15 cellular contexts compared by ENCODE assay signal in genomic region chr4:183599690-183600089, GRCh38. TPM values are rescaled to one million over a fixed set of nuclear protein-coding genes. Genes with fewer than 3 reads are reported as not detected.
DNase-seq lines count a peak whose midpoint lies in the region; ATAC-seq, FAIRE-seq and TF ChIP-seq lines count a peak whose summit lies in the region.
"Had no signal": no experiment of that assay in that cellular context is flagged by ENCODE, and none has a peak within 500 bp of the region (broad histone marks: within the 10 kb centered on the region; RNA-seq: fewer than 3 reads in every experiment).

No MANE protein-coding gene starts in this region.

- H2AFZ ChIP-seq in Loucy (ENCODE audit: low read length) (0 out of 2 replicates have a peak overlapping the region, but pooled peaks have one; percentile 11), SK-N-SH (ENCODE audit: low read depth) (no peak overlapping the region)
- H2AFZ ChIP-seq: GM23248 had no signal

- H3K4me3 Mint-ChIP-seq in activated T-helper 1 cell treated with anti-CD3 and anti-CD28 coated beads, Interleukin-12 subunit alpha, Interleukin-12 subunit beta, Interleukin-2, Interleukin-4 antibody, amounts not matched to agents 30 ng/mL and 10 ng/mL and 1 ng/mL, durations not matched to agents 14 hours and 24 hours and 36 hours, result no peak overlapping the region
- H3K4me3 Mint-ChIP-seq: central memory CD8-positive, alpha-beta T cell; neural crest cell had no signal

- no peaks in the 10 kb centered on the region for H3K27me3 ChIP-seq in Loucy (ENCODE audit: insufficient read depth, low read length, poor library complexity, severe bottlenecking)
- no peaks in the 10 kb centered on the region for H3K27me3 ChIP-seq in SK-N-SH (ENCODE audit: insufficient read depth)

- H3K27ac Mint-ChIP-seq in activated T-helper 1 cell treated with anti-CD3 and anti-CD28 coated beads, Interleukin-12 subunit alpha, Interleukin-12 subunit beta, Interleukin-2, Interleukin-4 antibody, amounts not matched to agents 30 ng/mL and 10 ng/mL and 1 ng/mL, durations not matched to agents 14 hours and 24 hours and 36 hours, result no peak overlapping the region

- H3K4me1 Mint-ChIP-seq in activated T-helper 1 cell treated with anti-CD3 and anti-CD28 coated beads, Interleukin-12 subunit alpha, Interleukin-12 subunit beta, Interleukin-2, Interleukin-4 antibody, amounts not matched to agents 30 ng/mL and 10 ng/mL and 1 ng/mL, durations not matched to agents 14 hours and 24 hours and 36 hours (ENCODE audit: low read depth), result no peaks in the 10 kb centered on the region
- H3K4me1 Mint-ChIP-seq: central memory CD8-positive, alpha-beta T cell had no signal

- POLR2A ChIA-PET in SK-N-SH (lab: Yijun Ruan, JAX), result interaction anchor here (1.6 kb wide), 1 partner anchor 95 kb away, joined by 4 read pairs; the partner anchor contains the start of gene ING2

- no peaks in the 10 kb centered on the region for H3K9me2 ChIP-seq in Loucy (replicated peaks; ENCODE audit: low read depth, low read length)
- H3K9me2 ChIP-seq in SK-N-SH, result no peaks in the 10 kb centered on the region

- H3K9me3 ChIP-seq in Loucy (ENCODE audit: insufficient read depth, low read depth, low read length) (no peaks in the 10 kb centered on the region), SK-N-SH (no peaks in the 10 kb centered on the region)
- H3K9me3 ChIP-seq: Caco-2, transverse colon had no signal

- H4K20me1 ChIP-seq in Loucy (ENCODE audit: insufficient read depth, low read length, poor library complexity, severe bottlenecking) (no peaks in the 10 kb centered on the region), SK-N-SH (ENCODE audit: insufficient read depth) (no peaks in the 10 kb centered on the region)

- CTCF ChIA-PET in SK-N-SH (lab: Yijun Ruan, JAX), result interaction anchor here (0.8 to 2.1 kb wide), 7 partner anchors 10 to 131 kb away, joined by 3 to 12 read pairs (median 3); partner anchors contain the start of gene ING2

- H3K27ac ChIP-seq in SK-N-SH (ENCODE audit: low read depth in 2 of 2, low read length in 1 of 2), result no peak overlapping the region
- H3K27ac ChIP-seq: GM23248, transverse colon had no signal

- peak; percentile 64 for ATAC-seq in HG02763 (IDR thresholded peaks at IDR 0.05; ENCODE audit: unreplicated experiment)

- H3K4me3 ChIP-seq in Loucy (ENCODE audit: low read length, poor library complexity, severe bottlenecking), result no peak overlapping the region
- H3K4me3 ChIP-seq in SK-N-SH (ENCODE audit: low read depth in 2 of 2, low read length in 1 of 2), result no peak overlapping the region
- H3K4me3 ChIP-seq: GM23248, transverse colon had no signal

- no peaks in the 10 kb centered on the region for H3K4me1 ChIP-seq in Loucy (ENCODE audit: insufficient read depth, low read length, poor library complexity, severe bottlenecking)
- H3K4me1 ChIP-seq in SK-N-SH (ENCODE audit: control insufficient read depth in 1 of 2, insufficient read depth in 2 of 2, low read depth in 1 of 2, low read length in 1 of 2), result peaks cover 0 to 7% of the 10 kb centered on the region in 2 experiments; a peak in 2 of 4 replicates

- no peak for FAIRE-seq in H54 (lab: Jason Lieb, UNC)

- no peak for TF ChIP-seq POLR2A in H54 (IDR thresholded peaks at IDR 0.05; ENCODE audit: low read depth, low read length)

- no peak overlapping the region for H3K9ac ChIP-seq in Loucy (ENCODE audit: low read depth, low read length, poor library complexity, severe bottlenecking)
- H3K9ac ChIP-seq in SK-N-SH, result no peak overlapping the region
- H3K9ac ChIP-seq: GM23248 had no signal

- no peak for TF ChIP-seq RAD21 in SK-N-SH (IDR thresholded peaks at IDR 0.05; ENCODE audit: low read length)

- intact Hi-C loops in activated T-helper 1 cell treated with anti-CD3 and anti-CD28 coated beads, Interleukin-12 subunit alpha, Interleukin-12 subunit beta, Interleukin-2, Interleukin-4 antibody, amounts not matched to agents 30 ng/mL and 10 ng/mL and 1 ng/mL, durations not matched to agents 14 hours and 24 hours and 36 hours (cut with micrococcal nuclease), result no loop called here

- H3K36me3 ChIP-seq in Loucy (ENCODE audit: insufficient read depth, low read length) (no peaks in the 10 kb centered on the region), SK-N-SH (replicated peaks in 1 of 2; ENCODE audit: control insufficient read depth in 1 of 2, insufficient read depth in 2 of 2, low read length in 1 of 2) (no peaks in the 10 kb centered on the region)
- H3K36me3 ChIP-seq: transverse colon had no signal

- peak; percentile 13 for DNase-seq in NOMO-1 treated with DMSO at 0.1 percent for 48 hours (lab: John Stamatoyannopoulos, UW; ENCODE audit: unreplicated experiment)
- DNase-seq in NOMO-1 treated with dmso at 0.1 percent for 144 hours (lab: John Stamatoyannopoulos, UW; ENCODE audit: unreplicated experiment), result no peak
- DNase-seq in H54 (ENCODE audit: insufficient read length, low spot score), result no peak
- DNase-seq in activated T-helper 1 cell treated with anti-CD3 and anti-CD28 coated beads, Interleukin-12 subunit alpha, Interleukin-12 subunit beta, Interleukin-2, Interleukin-4 antibody, amounts not matched to agents 30 ng/mL and 10 ng/mL and 1 ng/mL, durations not matched to agents 14 hours and 24 hours and 36 hours (ENCODE audit: low spot score), result no peak
- DNase-seq in SKM-1 (lab: John Stamatoyannopoulos, UW; ENCODE audit: unreplicated experiment), result no peak
- no peak for DNase-seq in SK-N-SH
- DNase-seq: activated naive CD4-positive, alpha-beta T cell treated with anti-CD3 and anti-CD28 coated beads, Interleukin-2, amount 50 U/mL, for 16 hours; hippocampal formation; transverse colon had no signal

- TF ChIP-seq CTCF in Loucy (conservative IDR thresholded peaks at IDR 0.05; ENCODE audit: low read length), result no peak
- no peak for TF ChIP-seq CTCF in SK-N-SH (IDR thresholded peaks at IDR 0.05)

- H3K79me2 ChIP-seq in Loucy (ENCODE audit: insufficient read depth, low read length) (no peaks in the 10 kb centered on the region), SK-N-SH (ENCODE audit: insufficient read depth) (no peaks in the 10 kb centered on the region)

- H3K4me2 ChIP-seq in Loucy (ENCODE audit: low read depth, low read length, poor library complexity, severe bottlenecking) (no peak overlapping the region), SK-N-SH (no peak overlapping the region)

- TF ChIP-seq EP300 in SK-N-SH (IDR thresholded peaks at IDR 0.05; ENCODE audit: borderline replicate concordance in 1 of 2, low read depth in 1 of 2, low read length in 1 of 2), result no peak

- H3K27me3 Mint-ChIP-seq in activated T-helper 1 cell treated with anti-CD3 and anti-CD28 coated beads, Interleukin-12 subunit alpha, Interleukin-12 subunit beta, Interleukin-2, Interleukin-4 antibody, amounts not matched to agents 30 ng/mL and 10 ng/mL and 1 ng/mL, durations not matched to agents 14 hours and 24 hours and 36 hours (ENCODE audit: insufficient read depth), result peaks cover 12% of the 10 kb centered on the region
- H3K27me3 Mint-ChIP-seq: central memory CD8-positive, alpha-beta T cell had no signal

- H3F3A ChIP-seq in Loucy (ENCODE audit: low read depth) (no peaks in the 10 kb centered on the region), SK-N-SH (replicated peaks; ENCODE audit: insufficient read depth) (no peaks in the 10 kb centered on the region)

- H3K9me3 Mint-ChIP-seq in activated T-helper 1 cell treated with anti-CD3 and anti-CD28 coated beads, Interleukin-12 subunit alpha, Interleukin-12 subunit beta, Interleukin-2, Interleukin-4 antibody, amounts not matched to agents 30 ng/mL and 10 ng/mL and 1 ng/mL, durations not matched to agents 14 hours and 24 hours and 36 hours, result no peaks in the 10 kb centered on the region
- H3K9me3 Mint-ChIP-seq: central memory CD8-positive, alpha-beta T cell; neural crest cell had no signal

- H3K36me3 Mint-ChIP-seq in activated T-helper 1 cell treated with anti-CD3 and anti-CD28 coated beads, Interleukin-12 subunit alpha, Interleukin-12 subunit beta, Interleukin-2, Interleukin-4 antibody, amounts not matched to agents 30 ng/mL and 10 ng/mL and 1 ng/mL, durations not matched to agents 14 hours and 24 hours and 36 hours (ENCODE audit: low read depth), result no peaks in the 10 kb centered on the region

TF ChIP-seq in SK-N-SH, 30 proteins besides CTCF, POLR2A, EP300 and RAD21 (continues in another document):
- no peak for TF ChIP-seq ELF1 (IDR thresholded peaks at IDR 0.05)
- no peak for TF ChIP-seq YY1 (IDR thresholded peaks at IDR 0.05; ENCODE audit: low read depth)
- TF ChIP-seq TEAD4 (IDR thresholded peaks at IDR 0.05; ENCODE audit: borderline replicate concordance, insufficient read depth), result no peak

RNA-seq across cellular contexts. Expression of gene RWDD4, which starts 59.3 kb away (rescaled TPM):
- total RNA-seq in activated T-helper 1 cell treated with anti-CD3 and anti-CD28 coated beads, Interleukin-12 subunit alpha, Interleukin-12 subunit beta, Interleukin-2, Interleukin-4 antibody, amounts not matched to agents 30 ng/mL and 10 ng/mL and 1 ng/mL, durations not matched to agents 14 hours and 24 hours and 36 hours, result 23.9 and 24.2 TPM in 2 replicates
- 7.3 and 7.7 TPM in 2 replicates for polyA plus RNA-seq in SK-N-SH (2012; rRNA removed)
- 11.1 and 14.9 TPM in 2 replicates for polyA plus RNA-seq in SK-N-SH (2012; cell fraction: cytosol; rRNA removed)
- polyA plus RNA-seq in SK-N-SH (2012; cell fraction: nucleus; rRNA removed), result 4.2 and 4.3 TPM in 2 replicates

RNA-seq across cellular contexts. Expression of gene TRAPPC11, which starts 59.4 kb away (rescaled TPM):
- 23.0 and 33.7 TPM in 2 replicates for total RNA-seq in activated T-helper 1 cell treated with anti-CD3 and anti-CD28 coated beads, Interleukin-12 subunit alpha, Interleukin-12 subunit beta, Interleukin-2, Interleukin-4 antibody, amounts not matched to agents 30 ng/mL and 10 ng/mL and 1 ng/mL, durations not matched to agents 14 hours and 24 hours and 36 hours
- 18.8 and 35.0 TPM in 2 replicates for polyA plus RNA-seq in SK-N-SH (2012; rRNA removed)
- polyA plus RNA-seq in SK-N-SH (2012; cell fraction: cytosol; rRNA removed), result 24.2 and 26.2 TPM in 2 replicates
- 29.5 and 49.0 TPM in 2 replicates for polyA plus RNA-seq in SK-N-SH (2012; cell fraction: nucleus; rRNA removed)
